ENCODE assay signal across 8 cellular contexts in genomic region chr11:121321614-121322243, GRCh38.
DNase-seq lines count a peak whose midpoint lies in the region; ATAC-seq and TF ChIP-seq lines count a peak whose summit lies in the region.

No MANE protein-coding gene starts in this region.

- peak; percentile 45 for TF ChIP-seq CTCF in retinal pigment epithelial cell (conservative IDR thresholded peaks at IDR 0.05; ENCODE audit: low read depth, low read length)

- peak; percentile 71 for ATAC-seq in GM21390 (IDR thresholded peaks at IDR 0.05; ENCODE audit: unreplicated experiment)

- DNase-seq in DMS 273 (lab: John Stamatoyannopoulos, UW; ENCODE audit: unreplicated experiment) (peak; percentile 41), DMS 273 treated with DMSO at 0.1 percent for 48 hours (lab: John Stamatoyannopoulos, UW) (no peak), NCI-H1105 treated with DMSO at 0.1 percent for 48 hours (lab: John Stamatoyannopoulos, UW) (peak; percentile 62), globus pallidus (ENCODE audit: low spot score) (peak; percentile 81), retinal pigment epithelial cell (ENCODE audit: low read depth) (no peak), GOT3 (lab: John Stamatoyannopoulos, UW) (no peak)
- DNase-seq in activated CD4-positive, alpha-beta T cell treated with anti-CD3 and anti-CD28 coated beads, Interleukin-2, amount 50 U/mL, for 1 hour: peak; percentile 23

- H3K4me3 ChIP-seq in retinal pigment epithelial cell (ENCODE audit: low read length): no peak overlapping the region

Comparison
In these comparisons a context has a peak if more than half of its experiments do, and no peak if none do; other contexts are left out.
1. DNase-seq: peak in DMS 273 (single experiment), NCI-H1105 treated with DMSO at 0.1 percent for 48 hours (single experiment), activated CD4-positive, alpha-beta T cell treated with anti-CD3 and anti-CD28 coated beads, Interleukin-2, amount 50 U/mL, for 1 hour (single experiment) and globus pallidus (single experiment); none in DMS 273 treated with DMSO at 0.1 percent for 48 hours (single experiment), retinal pigment epithelial cell (single experiment) and GOT3 (single experiment).